In the genomic region with DNA sequence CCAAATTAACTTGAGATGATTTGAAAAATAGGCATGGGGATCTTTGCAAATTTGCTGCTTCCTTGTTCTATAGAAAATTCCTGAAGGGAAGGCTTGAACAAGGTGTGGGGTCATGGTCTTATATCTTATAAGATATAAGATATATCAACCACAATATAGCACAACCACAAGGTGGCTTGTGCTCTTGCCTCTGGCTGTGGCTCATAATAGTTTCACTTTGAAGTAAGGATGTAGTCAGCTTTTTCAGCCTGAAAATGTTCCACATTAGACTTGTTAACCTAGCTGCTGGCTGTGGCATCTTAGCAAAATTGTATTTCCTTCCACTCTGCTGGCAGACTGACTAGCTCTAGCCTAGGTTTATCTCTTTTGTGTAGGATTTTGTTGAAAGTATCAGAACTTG, we compare ENCODE assay signal across 11 cellular contexts.
DNase-seq lines count a peak whose midpoint lies in the region; ATAC-seq, FAIRE-seq and TF ChIP-seq lines count a peak whose summit lies in the region.
"Had no signal": no experiment of that assay in that cellular context is flagged by ENCODE, and none has a peak within 500 bp of the region (broad histone marks: within the 10 kb centered on the region; RNA-seq: fewer than 3 reads in every experiment).

No MANE protein-coding gene starts in this region.

- no peaks in the 10 kb centered on the region for H3K9me2 ChIP-seq in PC-9 (ENCODE audit: insufficient read depth)

- BruUV-seq in PC-9 (replicated peaks; lab: Mats Ljungman, UMichigan): no TSS peak

- H3K36me3 Mint-ChIP-seq in activated T-cell treated with anti-CD3 and anti-CD28 coated beads, Interleukin-2, amount 50 U/mL, for 24 hours (ENCODE audit: low read depth): no peaks in the 10 kb centered on the region
- no peaks in the 10 kb centered on the region for H3K36me3 Mint-ChIP-seq in WTC11
- H3K36me3 Mint-ChIP-seq: CD14-positive monocyte had no signal

- ATAC-seq in HG03469 (IDR thresholded peaks at IDR 0.05; ENCODE audit: unreplicated experiment): no peak
- no peak for ATAC-seq in WTC11

- H4K20me1 ChIP-seq in PC-9 (ENCODE audit: insufficient read depth): no peaks in the 10 kb centered on the region

- H3K27me3 ChIP-seq in PC-9 (ENCODE audit: insufficient read depth, low read depth) (no peaks in the 10 kb centered on the region), small intestine (ENCODE audit: control insufficient read depth in 2 of 2, insufficient read depth in 2 of 2, low read length in 2 of 2) (no peaks in the 10 kb centered on the region)

- no peak for FAIRE-seq in small intestine (lab: Jason Lieb, UNC)

- TF ChIP-seq CTCF in PC-9 (conservative IDR thresholded peaks at IDR 0.05) (peak; percentile 45; the same call in 1 of the 2 replicates), choroid plexus epithelial cell (conservative IDR thresholded peaks at IDR 0.05; ENCODE audit: low read depth, low read length) (peak; percentile 56), WTC11 (IDR thresholded peaks at IDR 0.05) (no peak)

- no peak overlapping the region for H3K27ac ChIP-seq in PC-9
- H3K27ac ChIP-seq in small intestine (ENCODE audit: low read depth in 1 of 2, low read length in 1 of 2): no peak overlapping the region

- H3K27me3 Mint-ChIP-seq in activated T-cell treated with anti-CD3 and anti-CD28 coated beads, Interleukin-2, amount 50 U/mL, for 24 hours: no peaks in the 10 kb centered on the region
- H3K27me3 Mint-ChIP-seq in WTC11 (ENCODE audit: low read depth): no peaks in the 10 kb centered on the region

- peak overlapping the region; percentile 32 for H3K4me2 ChIP-seq in PC-9

- peaks cover 12% of the 10 kb centered on the region for H3K4me1 ChIP-seq in PC-9 (replicated peaks; ENCODE audit: insufficient read depth)
- H3K4me1 ChIP-seq in small intestine (ENCODE audit: control insufficient read depth in 2 of 2, insufficient read depth in 1 of 2, low read depth in 1 of 2, low read length in 1 of 2): peaks cover 2% of the 10 kb centered on the region in 2 donors

- H3K9me3 ChIP-seq in PC-9 (ENCODE audit: insufficient read depth, low read depth): no peaks in the 10 kb centered on the region
- no peaks in the 10 kb centered on the region for H3K9me3 ChIP-seq in small intestine (ENCODE audit: control insufficient read depth, low read depth)

- no peak overlapping the region for H3K4me3 Mint-ChIP-seq in activated T-cell treated with anti-CD3 and anti-CD28 coated beads, Interleukin-2, amount 50 U/mL, for 24 hours
- H3K4me3 Mint-ChIP-seq in WTC11: no peak overlapping the region
- H3K4me3 Mint-ChIP-seq: CD14-positive monocyte, nephron had no signal

- H3K79me2 ChIP-seq in PC-9 (ENCODE audit: low read depth): no peaks in the 10 kb centered on the region

- POLR2A ChIA-PET in PC-9 (lab: Charles Lee; ENCODE audit: unreplicated experiment): interaction anchor here (0.6 kb wide), 1 partner anchor 15 kb away, joined by 27 read pairs; no protein-coding TSS in a partner anchor
- POLR2A ChIA-PET in WTC11 (lab: Charles Lee): interaction anchor here (0.5 kb wide), 1 partner anchor 426 kb away, joined by 4 read pairs; no protein-coding TSS in a partner anchor

- intact Hi-C loops in PC-9 (cut with micrococcal nuclease; ENCODE audit: unreplicated experiment): no loop called here

- H3K27ac Mint-ChIP-seq in activated T-cell treated with anti-CD3 and anti-CD28 coated beads, Interleukin-2, amount 50 U/mL, for 24 hours: peak overlapping the region; percentile 18
- no peak overlapping the region for H3K27ac Mint-ChIP-seq in WTC11
- H3K27ac Mint-ChIP-seq: nephron had no signal

- H3K4me1 Mint-ChIP-seq in activated T-cell treated with anti-CD3 and anti-CD28 coated beads, Interleukin-2, amount 50 U/mL, for 24 hours (ENCODE audit: low read depth): peaks cover 41% of the 10 kb centered on the region
- H3K4me1 Mint-ChIP-seq in WTC11: no peaks in the 10 kb centered on the region
- H3K4me1 Mint-ChIP-seq: nephron had no signal

- 0 out of 2 replicates have a peak, but pooled peaks cover 5% of the 10 kb centered on the region for H3F3A ChIP-seq in PC-9 (ENCODE audit: insufficient read depth, low read depth)

- no peak for DNase-seq in activated T-cell treated with anti-CD3 and anti-CD28 coated beads, Interleukin-2, amount 50 U/mL, for 24 hours
- no peak for DNase-seq in activated T-cell treated with anti-CD3 and anti-CD28 coated beads for 4 hours
- DNase-seq in PC-9: no peak
- peak; percentile 54 for DNase-seq in choroid plexus epithelial cell (ENCODE audit: low read depth)
- peak; percentile 43 for DNase-seq in small intestine
- no peak for DNase-seq in WTC11 (ENCODE audit: low spot score)
- DNase-seq in COR-L47 (lab: John Stamatoyannopoulos, UW): no peak
- DNase-seq: amniotic stem cell had no signal

- CTCF ChIA-PET in PC-9 (lab: Charles Lee): no interaction called here
- CTCF ChIA-PET in WTC11 (lab: Charles Lee): no interaction called here

- H3K9me3 Mint-ChIP-seq in activated T-cell treated with anti-CD3 and anti-CD28 coated beads, Interleukin-2, amount 50 U/mL, for 24 hours: no peaks in the 10 kb centered on the region
- H3K9me3 Mint-ChIP-seq in WTC11: no peaks in the 10 kb centered on the region
- H3K9me3 Mint-ChIP-seq: nephron had no signal

- peak overlapping the region; percentile 70; the same call in 1 of the 2 replicates for H2AFZ ChIP-seq in PC-9

- H3K4me3 ChIP-seq in PC-9 (no peak overlapping the region), choroid plexus epithelial cell (ENCODE audit: low read depth, low read length) (no peak overlapping the region), small intestine (ENCODE audit: low read depth in 1 of 2, low read length in 2 of 2) (no peak overlapping the region)

- H3K36me3 ChIP-seq in PC-9 (ENCODE audit: low read depth) (no peaks in the 10 kb centered on the region), small intestine (ENCODE audit: control insufficient read depth in 2 of 2, insufficient read depth in 2 of 2, low read length in 2 of 2) (no peaks in the 10 kb centered on the region)

TF ChIP-seq in WTC11, 78 proteins besides CTCF, POLR2A, EP300 and RAD21:
- TF ChIP-seq, protein P1, sequence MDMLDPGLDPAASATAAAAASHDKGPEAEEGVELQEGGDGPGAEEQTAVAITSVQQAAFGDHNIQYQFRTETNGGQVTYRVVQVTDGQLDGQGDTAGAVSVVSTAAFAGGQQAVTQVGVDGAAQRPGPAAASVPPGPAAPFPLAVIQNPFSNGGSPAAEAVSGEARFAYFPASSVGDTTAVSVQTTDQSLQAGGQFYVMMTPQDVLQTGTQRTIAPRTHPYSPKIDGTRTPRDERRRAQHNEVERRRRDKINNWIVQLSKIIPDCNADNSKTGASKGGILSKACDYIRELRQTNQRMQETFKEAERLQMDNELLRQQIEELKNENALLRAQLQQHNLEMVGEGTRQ (CRISPR knock-in tag; IDR thresholded peaks at IDR 0.05): no peak
- TF ChIP-seq SP1 (CRISPR knock-in tag; conservative IDR thresholded peaks at IDR 0.05) (no peak), NR3C1 (CRISPR knock-in tag; conservative IDR thresholded peaks at IDR 0.05; ENCODE audit: low read depth) (no peak), ZNF416 (CRISPR knock-in tag; IDR thresholded peaks at IDR 0.05) (no peak), JAZF1 (CRISPR knock-in tag; IDR thresholded peaks at IDR 0.05) (no peak), JUN (CRISPR knock-in tag; IDR thresholded peaks at IDR 0.05) (no peak), ESRRA (CRISPR knock-in tag; IDR thresholded peaks at IDR 0.05; ENCODE audit: borderline replicate concordance) (no peak)
- TF ChIP-seq, protein P2, sequence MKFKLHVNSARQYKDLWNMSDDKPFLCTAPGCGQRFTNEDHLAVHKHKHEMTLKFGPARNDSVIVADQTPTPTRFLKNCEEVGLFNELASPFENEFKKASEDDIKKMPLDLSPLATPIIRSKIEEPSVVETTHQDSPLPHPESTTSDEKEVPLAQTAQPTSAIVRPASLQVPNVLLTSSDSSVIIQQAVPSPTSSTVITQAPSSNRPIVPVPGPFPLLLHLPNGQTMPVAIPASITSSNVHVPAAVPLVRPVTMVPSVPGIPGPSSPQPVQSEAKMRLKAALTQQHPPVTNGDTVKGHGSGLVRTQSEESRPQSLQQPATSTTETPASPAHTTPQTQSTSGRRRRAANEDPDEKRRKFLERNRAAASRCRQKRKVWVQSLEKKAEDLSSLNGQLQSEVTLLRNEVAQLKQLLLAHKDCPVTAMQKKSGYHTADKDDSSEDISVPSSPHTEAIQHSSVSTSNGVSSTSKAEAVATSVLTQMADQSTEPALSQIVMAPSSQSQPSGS (CRISPR knock-in tag; IDR thresholded peaks at IDR 0.05; ENCODE audit: borderline replicate concordance, low read depth): no peak
- TF ChIP-seq, protein P3, sequence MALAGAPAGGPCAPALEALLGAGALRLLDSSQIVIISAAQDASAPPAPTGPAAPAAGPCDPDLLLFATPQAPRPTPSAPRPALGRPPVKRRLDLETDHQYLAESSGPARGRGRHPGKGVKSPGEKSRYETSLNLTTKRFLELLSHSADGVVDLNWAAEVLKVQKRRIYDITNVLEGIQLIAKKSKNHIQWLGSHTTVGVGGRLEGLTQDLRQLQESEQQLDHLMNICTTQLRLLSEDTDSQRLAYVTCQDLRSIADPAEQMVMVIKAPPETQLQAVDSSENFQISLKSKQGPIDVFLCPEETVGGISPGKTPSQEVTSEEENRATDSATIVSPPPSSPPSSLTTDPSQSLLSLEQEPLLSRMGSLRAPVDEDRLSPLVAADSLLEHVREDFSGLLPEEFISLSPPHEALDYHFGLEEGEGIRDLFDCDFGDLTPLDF (CRISPR knock-in tag; IDR thresholded peaks at IDR 0.05): no peak

Comparison
In these comparisons a context has a peak if more than half of its experiments do, and no peak if none do; other contexts are left out.
1. DNase-seq: peak in choroid plexus epithelial cell (single experiment) and small intestine (single experiment); none in activated T-cell treated with anti-CD3 and anti-CD28 coated beads, Interleukin-2, amount 50 U/mL, for 24 hours (single experiment), activated T-cell treated with anti-CD3 and anti-CD28 coated beads for 4 hours (single experiment), PC-9 (0 of 2), WTC11 (single experiment) and COR-L47 (single experiment).